Comparison of ENCODE assay signal across 21 cellular contexts in genomic region chr10:11482306-11482705, GRCh38.
A peak's percentile ranks its signal among the peaks of the same experiment; 100 is the strongest.
DNase-seq lines count a peak whose midpoint lies in the region; ATAC-seq, FAIRE-seq and TF ChIP-seq lines count a peak whose summit lies in the region.
"Had no signal": no experiment of that assay in that cellular context is flagged by ENCODE, and none has a peak within 500 bp of the region (broad histone marks: within the 10 kb centered on the region; RNA-seq: fewer than 3 reads in every experiment).

No MANE protein-coding gene starts in this region.

- peaks cover 6% of the 10 kb centered on the region for H3K4me1 Mint-ChIP-seq in HFFc6 (ENCODE audit: low read depth)
- peaks cover under 1% of the 10 kb centered on the region for H3K4me1 Mint-ChIP-seq in glutamatergic neuron (ENCODE audit: low read depth, unreplicated experiment)
- peaks cover 3% of the 10 kb centered on the region for H3K4me1 Mint-ChIP-seq in type B pancreatic cell (ENCODE audit: unreplicated experiment)

- POLR2A ChIA-PET in OCI-LY7 (lab: Charles Lee): interaction anchor here (0.7 to 1.8 kb wide), 4 partner anchors 13 to 141 kb away, joined by 3 to 7 read pairs (median 4); no protein-coding TSS in a partner anchor

- no peak for FAIRE-seq in GM12891 (lab: Jason Lieb, UNC)
- FAIRE-seq: G401.6 had no signal

- no peak for DNase-seq in HFFc6
- no peak for DNase-seq in OCI-LY7 (ENCODE audit: low spot score)
- no peak for DNase-seq in glutamatergic neuron
- DNase-seq in type B pancreatic cell (ENCODE audit: extremely low spot score, unreplicated experiment): no peak
- DNase-seq in Ammon's horn (ENCODE audit: low spot score): no peak
- no peak for DNase-seq in GM12891 (ENCODE audit: insufficient read length, low spot score)
- DNase-seq: C1 segment of cervical spinal cord; CD8-positive, alpha-beta T cell; NCI-H1694; NCI-H2081 treated with DMSO at 0.1 percent for 48 hours; NCI-H2171 treated with DMSO at 0.1 percent for 48 hours; NCI-H524 treated with DMSO at 0.1 percent for 48 hours; NCI-H82; Right ventricle myocardium superior; SW 1271; T-helper 17 cell had no signal

- H3K36me3 Mint-ChIP-seq in HFFc6 (ENCODE audit: low read depth): no peaks in the 10 kb centered on the region; the same call in 1 of the 2 replicates
- no peaks in the 10 kb centered on the region for H3K36me3 Mint-ChIP-seq in glutamatergic neuron (ENCODE audit: unreplicated experiment)
- H3K36me3 Mint-ChIP-seq in type B pancreatic cell: peaks cover 29% of the 10 kb centered on the region

- no peaks in the 10 kb centered on the region for H3K9me3 ChIP-seq in OCI-LY7 (ENCODE audit: low read length)

- no peaks in the 10 kb centered on the region for H3K9me3 Mint-ChIP-seq in HFFc6
- no peaks in the 10 kb centered on the region for H3K9me3 Mint-ChIP-seq in glutamatergic neuron (ENCODE audit: unreplicated experiment)
- no peaks in the 10 kb centered on the region for H3K9me3 Mint-ChIP-seq in type B pancreatic cell
- H3K9me3 Mint-ChIP-seq: CD8-positive, alpha-beta T cell; GM23338 had no signal

- H3K27ac Mint-ChIP-seq in HFFc6 (no peak overlapping the region), glutamatergic neuron (ENCODE audit: unreplicated experiment) (no peak overlapping the region), type B pancreatic cell (no peak overlapping the region)
- H3K27ac Mint-ChIP-seq: CD8-positive, alpha-beta T cell; GM23338; T-helper 17 cell had no signal

- ATAC-seq in GM18511 (IDR thresholded peaks at IDR 0.05; ENCODE audit: unreplicated experiment): no peak
- ATAC-seq: CD8-positive, alpha-beta T cell; GM23338; T-helper 17 cell had no signal

- H4K20me1 ChIP-seq in OCI-LY7 (ENCODE audit: insufficient read depth, low read length): no peaks in the 10 kb centered on the region

- H2AFZ ChIP-seq in OCI-LY7 (ENCODE audit: low read length): no peak overlapping the region
- H2AFZ ChIP-seq: GM23338 had no signal

- no peak overlapping the region for H3K4me3 Mint-ChIP-seq in HFFc6
- no peak overlapping the region for H3K4me3 Mint-ChIP-seq in glutamatergic neuron (ENCODE audit: unreplicated experiment)
- H3K4me3 Mint-ChIP-seq in type B pancreatic cell: no peak overlapping the region
- H3K4me3 Mint-ChIP-seq: CD8-positive, alpha-beta T cell; GM23338; T-helper 17 cell had no signal

- BruUV-seq in OCI-LY7 (replicated peaks; lab: Mats Ljungman, UMichigan): no TSS peak

- no peak overlapping the region for H3K4me2 ChIP-seq in OCI-LY7 (ENCODE audit: low read length)
- H3K4me2 ChIP-seq: GM23338, KMS-11 had no signal

- H3K4me3 ChIP-seq in OCI-LY7 (ENCODE audit: low read depth, low read length, poor library complexity, severe bottlenecking): no peak overlapping the region
- H3K4me3 ChIP-seq: GM23338 had no signal

- H3K79me2 ChIP-seq in OCI-LY7 (ENCODE audit: insufficient read depth, low read depth, low read length): no peaks in the 10 kb centered on the region

- no peak overlapping the region for H3K27ac ChIP-seq in OCI-LY7 (ENCODE audit: low read depth, low read length, poor library complexity, severe bottlenecking)
- H3K27ac ChIP-seq: HL-60, KMS-11 had no signal

- CTCF ChIA-PET in OCI-LY7 (lab: Charles Lee; ENCODE audit: unreplicated experiment): no interaction called here

- intact Hi-C loops in OCI-LY7 (cut with micrococcal nuclease; ENCODE audit: unreplicated experiment): no loop called here

- peaks cover 6% of the 10 kb centered on the region for H3K4me1 ChIP-seq in OCI-LY7 (ENCODE audit: insufficient read depth, low read length, poor library complexity, severe bottlenecking)

- peaks cover 96% of the 10 kb centered on the region for H3K36me3 ChIP-seq in OCI-LY7 (ENCODE audit: insufficient read depth, low read length)

- H3K9me2 ChIP-seq in OCI-LY7 (ENCODE audit: insufficient read depth, low read length): no peaks in the 10 kb centered on the region

- TF ChIP-seq CTCF in HFFc6 (IDR thresholded peaks at IDR 0.05): peak; percentile 29; the same call in 1 of the 2 replicates
- TF ChIP-seq CTCF in OCI-LY7 (conservative IDR thresholded peaks at IDR 0.05; ENCODE audit: low read length): peak; percentile 44; the same call in 1 of the 2 replicates
- TF ChIP-seq CTCF in glutamatergic neuron (IDR thresholded peaks at IDR 0.05; ENCODE audit: partially characterized antibody, unreplicated experiment): peak; percentile 19
- TF ChIP-seq CTCF in type B pancreatic cell (conservative IDR thresholded peaks at IDR 0.05): peak; percentile 54

- H3K27me3 Mint-ChIP-seq in HFFc6 (ENCODE audit: insufficient read depth) (no peaks in the 10 kb centered on the region; the same call in 1 of the 2 replicates), glutamatergic neuron (ENCODE audit: unreplicated experiment) (peaks cover 2% of the 10 kb centered on the region), type B pancreatic cell (no peaks in the 10 kb centered on the region)

- TF ChIP-seq POLR2A in GM12891 (IDR thresholded peaks at IDR 0.05; ENCODE audit: low read depth, low read length): no peak

TF ChIP-seq in GM12891, 5 proteins besides CTCF, POLR2A, EP300 and RAD21:
- TF ChIP-seq TAF1 (IDR thresholded peaks at IDR 0.05; ENCODE audit: low read depth, low read length) (no peak), PAX5 (IDR thresholded peaks at IDR 0.05; ENCODE audit: insufficient read depth, low read length, severe bottlenecking) (no peak), POLR2AphosphoS5 (IDR thresholded peaks at IDR 0.05; ENCODE audit: low read depth, low read length) (no peak), POU2F2 (IDR thresholded peaks at IDR 0.05; ENCODE audit: low read depth, low read length) (no peak), SPI1 (IDR thresholded peaks at IDR 0.05; ENCODE audit: low read depth, low read length) (no peak)
